14 cellular contexts compared by ENCODE assay signal in the genomic region with DNA sequence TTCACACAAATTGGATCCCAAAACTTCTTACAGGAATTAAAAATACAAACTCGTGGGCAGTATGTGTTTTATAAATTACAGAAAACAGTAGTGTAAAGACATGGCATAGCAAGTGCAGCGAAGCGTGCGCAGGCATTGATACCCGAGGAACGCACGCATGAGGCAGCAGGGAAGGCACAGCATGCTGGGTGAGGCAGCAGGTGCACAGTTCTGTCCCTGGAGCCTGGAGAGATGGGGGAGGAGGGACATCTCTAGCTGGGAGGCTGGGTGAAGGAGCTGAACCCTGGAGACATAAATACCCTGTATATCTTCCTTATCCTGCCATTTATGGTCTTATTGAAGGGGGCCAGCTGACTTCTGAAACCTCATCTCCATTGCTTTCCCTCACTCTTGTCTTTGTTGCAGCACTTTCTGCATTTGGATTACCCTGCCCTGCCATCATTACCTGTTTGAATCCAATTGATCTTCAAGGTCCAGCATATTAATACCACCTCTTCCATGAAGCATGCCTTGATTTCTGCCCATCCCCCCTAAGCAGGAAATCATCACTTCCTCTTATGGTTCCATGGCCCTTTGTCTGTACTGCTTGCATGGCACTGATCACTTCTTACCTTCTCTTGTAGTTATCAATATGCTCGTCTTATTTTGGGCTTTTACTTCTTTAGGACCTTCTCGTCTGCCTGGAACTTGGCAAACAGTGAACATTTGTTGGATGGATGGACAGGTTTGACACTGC. TPM values are rescaled to one million over a fixed set of nuclear protein-coding genes. Genes with fewer than 3 reads are reported as not detected.
A peak's percentile ranks its signal among the peaks of the same experiment; 100 is the strongest.
DNase-seq lines count a peak whose midpoint lies in the region; ATAC-seq, FAIRE-seq and TF ChIP-seq lines count a peak whose summit lies in the region.
"Had no signal": no experiment of that assay in that cellular context is flagged by ENCODE, and none has a peak within 500 bp of the region (broad histone marks: within the 10 kb centered on the region; RNA-seq: fewer than 3 reads in every experiment).

No MANE protein-coding gene starts in this region.

- no peak overlapping the region for H2AFZ ChIP-seq in GM12878 (ENCODE audit: control insufficient read depth, low read depth, low read length)

- intact Hi-C loops in GM12878 (cut with micrococcal nuclease; ENCODE audit: unreplicated experiment) (no loop called here), sigmoid colon (cut with DNase I) (loop anchor here (5.0 kb wide), 1 partner anchor 38 kb away; no protein-coding TSS in a partner anchor)

- WGBS in GM12878 (ENCODE audit: insufficient coverage, insufficient replicate concordance, low lambda C conversion rate, missing lambda C conversion rate) = 46% methylated on average over 9 of the region's 9 CpGs
- 40 to 65% methylated on average over 9 of the region's 9 CpGs for WGBS in sigmoid colon, 2 donors

- no peaks in the 10 kb centered on the region for H3K79me2 ChIP-seq in GM12878 (ENCODE audit: control insufficient read depth, insufficient read depth, low read length)

- TF ChIP-seq CTCF in GM12878 (IDR thresholded peaks at IDR 0.05 in 2 of 3, conservative IDR thresholded peaks at IDR 0.05 in 1 of 3; ENCODE audit: control insufficient read depth in 2 of 3, extremely low read depth in 1 of 3, insufficient read depth in 1 of 3, low read depth in 3 of 3, low read length in 3 of 3) = no peak
- no peak for TF ChIP-seq CTCF in sigmoid colon (IDR thresholded peaks at IDR 0.05)

- ATAC-seq in GM12878 = no peak
- no peak for ATAC-seq in HG03442 (IDR thresholded peaks at IDR 0.05; ENCODE audit: unreplicated experiment)
- ATAC-seq: foreskin keratinocyte had no signal

- no peak overlapping the region for H3K4me3 ChIP-seq in GM12878
- H3K4me3 ChIP-seq in sigmoid colon = no peak overlapping the region
- H3K4me3 ChIP-seq: SJSA1, tibial nerve had no signal

- no peaks in the 10 kb centered on the region for H3K36me3 ChIP-seq in GM12878 (ENCODE audit: control insufficient read depth in 2 of 2, insufficient read depth in 2 of 2, low read length in 1 of 2)
- H3K36me3 ChIP-seq in sigmoid colon = no peaks in the 10 kb centered on the region

- CTCF ChIA-PET in GM12878 (lab: Yijun Ruan, JAX) = interaction anchor here (1.6 kb wide), 1 partner anchor 435 kb away, joined by 4 read pairs; no protein-coding TSS in a partner anchor

- H3K27me3 ChIP-seq in GM12878 (replicated peaks in 1 of 2; ENCODE audit: control insufficient read depth in 2 of 2, insufficient read depth in 2 of 2, low read length in 1 of 2) = peaks cover 0 to 1% of the 10 kb centered on the region in 2 experiments; a peak in 1 of 4 replicates
- H3K27me3 ChIP-seq in sigmoid colon = no peaks in the 10 kb centered on the region
- H3K27me3 ChIP-seq: foreskin keratinocyte, SJSA1, tibial nerve had no signal

- H3K9me3 ChIP-seq in GM12878 (replicated peaks; ENCODE audit: control insufficient read depth, insufficient read depth, low read length) (no peaks in the 10 kb centered on the region), sigmoid colon (no peaks in the 10 kb centered on the region)
- H3K9me3 ChIP-seq: SJSA1, tibial nerve had no signal

- SMC1A ChIA-PET in GM12878 (lab: Charles Lee; ENCODE audit: uncharacterized antibody, unreplicated experiment) = no interaction called here

- in situ Hi-C loops in GM12878 (cut with MboI) = no loop called here

- H3K27ac ChIP-seq in GM12878 (ENCODE audit: control insufficient read depth, insufficient read depth) (no peak overlapping the region), sigmoid colon (peak overlapping the region; percentile 76 to 99 (median 92))
- H3K27ac ChIP-seq: foreskin keratinocyte, SJSA1, tibial nerve had no signal

- H3K4me2 ChIP-seq in GM12878 (ENCODE audit: control insufficient read depth, insufficient read depth) = no peak overlapping the region

- FAIRE-seq in GM12878 (lab: Jason Lieb, UNC) = no peak
- FAIRE-seq: keratinocyte had no signal

- TF ChIP-seq EP300 in GM12878 (IDR thresholded peaks at IDR 0.05; ENCODE audit: borderline replicate concordance in 1 of 2, control insufficient read depth in 1 of 2, low read depth in 2 of 2, low read length in 2 of 2) = no peak
- no peak for TF ChIP-seq EP300 in sigmoid colon (IDR thresholded peaks at IDR 0.05)

- no peak for TF ChIP-seq RAD21 in GM12878 (IDR thresholded peaks at IDR 0.05; ENCODE audit: insufficient read depth, low read depth, low read length)

- no peaks in the 10 kb centered on the region for H4K20me1 ChIP-seq in GM12878 (ENCODE audit: control insufficient read depth, insufficient read depth)

- RAD21 ChIA-PET in GM12878 (lab: Charles Lee; ENCODE audit: unreplicated experiment) = no interaction called here

- H3K4me1 ChIP-seq in GM12878 (ENCODE audit: control insufficient read depth, insufficient read depth, low read length) = no peaks in the 10 kb centered on the region
- peaks cover 0 to 97% (median 78%) of the 10 kb centered on the region in 4 donors for H3K4me1 ChIP-seq in sigmoid colon
- H3K4me1 ChIP-seq: SJSA1 had no signal

- POLR2A ChIA-PET in GM12878 (lab: Charles Lee) = no interaction called here

- TF ChIP-seq POLR2A in GM12878 (IDR thresholded peaks at IDR 0.05; ENCODE audit: low read depth, low read length) (no peak), sigmoid colon (IDR thresholded peaks at IDR 0.05) (no peak)

- no peak overlapping the region for H3K9ac ChIP-seq in GM12878 (ENCODE audit: control insufficient read depth, insufficient read depth, low read length)

- DNase-seq in NCI-H2081 (lab: John Stamatoyannopoulos, UW) (peak; percentile 45 to 80), NCI-H2081 treated with DMSO at 0.1 percent for 48 hours (lab: John Stamatoyannopoulos, UW) (no peak), NCI-H187 treated with DMSO at 0.1 percent for 48 hours (lab: John Stamatoyannopoulos, UW) (peak; percentile 34), GM12878 (ENCODE audit: low read depth, low spot score) (no peak), sigmoid colon (no peak), NCI-H82 (lab: John Stamatoyannopoulos, UW) (no peak), RPMI8226 (no peak)
- DNase-seq: foreskin keratinocyte, H7, NCI-H2227 treated with DMSO at 0.1 percent for 48 hours had no signal

- BruUV-seq in GM12878 (replicated peaks; lab: Mats Ljungman, UMichigan) = no TSS peak

TF ChIP-seq in GM12878, 131 proteins besides CTCF, POLR2A, EP300 and RAD21:
- peak; percentile 27; the same call in 1 of the 2 replicates for TF ChIP-seq SPI1 (IDR thresholded peaks at IDR 0.05; ENCODE audit: borderline replicate concordance, insufficient read depth, low read depth, low read length)
- no peak for TF ChIP-seq RFX5 (IDR thresholded peaks at IDR 0.05; ENCODE audit: low read depth, low read length)
- TF ChIP-seq NR2F1 (conservative IDR thresholded peaks at IDR 0.05) = no peak
- TF ChIP-seq TCF12 (IDR thresholded peaks at IDR 0.05; ENCODE audit: low read depth, low read length) = no peak

RNA-seq across cellular contexts. Expression of gene LPP, which starts 20.5 kb away (rescaled TPM):
- 0.59 and 0.63 TPM in 2 replicates for total RNA-seq in GM12878 (2013; cell fraction: nucleolus; rRNA removed)
- total RNA-seq in GM12878 (2014; rRNA removed) = under 0.01 TPM in 2 replicates
- total RNA-seq in GM12878 (2014; rRNA removed; fragmentation: Illumina TruSeq; extraction: Trizol) = 0.04 and 0.05 TPM in 2 replicates
- total RNA-seq in GM12878 (2021) = 0.37 and 0.62 TPM in 2 replicates
- polyA plus RNA-seq in GM12878 (2011; ENCODE audit: low read depth) = 0.04 TPM
- polyA plus RNA-seq in GM12878 (2011; rRNA removed) = 0.04 and 0.06 TPM in 2 replicates
- polyA plus RNA-seq in GM12878 (2011; cell fraction: cytosol; rRNA removed) = 0.03 and 0.15 TPM in 2 replicates
- polyA plus RNA-seq in GM12878 (2011; cell fraction: nucleus; rRNA removed) = 0.26 and 0.34 TPM in 2 replicates
- 0.13 and 0.61 TPM in 2 replicates for polyA plus RNA-seq in GM12878 (2012)
- polyA plus RNA-seq in GM12878 (2014; fragmentation: Illumina TruSeq; extraction: Trizol) = 0.02 and 0.03 TPM in 2 replicates
- polyA plus RNA-seq in GM12878 (2014; fragmentation: Nextera tagmentation; extraction: Ambion mirVana) = under 1 TPM; under 0.01 to 0.02 TPM
- under 0.01 and 0.03 TPM in 2 replicates for polyA plus RNA-seq in GM12878 (2014; rRNA removed)
- under 1 TPM; 0.01 to 0.19 TPM for polyA plus RNA-seq in GM12878 (2016; fragmentation: Nextera tagmentation; extraction: Ambion mirVana)
- under 0.01 and 0.72 TPM in 2 replicates for polyA minus RNA-seq in GM12878 (2011; rRNA and poly(A)+ RNA removed)
- under 0.01 and 0.62 TPM in 2 replicates for polyA minus RNA-seq in GM12878 (2011; cell fraction: cytosol; rRNA and poly(A)+ RNA removed)
- polyA minus RNA-seq in GM12878 (2011; cell fraction: nucleus; rRNA and poly(A)+ RNA removed) = 0.12 and 1.5 TPM in 2 replicates
- 1,000 to 10,000 TPM in 3 of 4 donors, 100 to 1,000 TPM in 1; 824 to 1,773 (median 1,187) TPM for total RNA-seq in sigmoid colon
- polyA plus RNA-seq in sigmoid colon = 10 to 100 TPM in 1 of 3 donors, 1 to 10 TPM in 2; 5.3 to 36.0 (median 7.2) TPM

Comparison
In these comparisons a context has a peak if more than half of its experiments do, and no peak if none do; other contexts are left out.
1. DNase-seq: peak in NCI-H2081 (2 of 2) and NCI-H187 treated with DMSO at 0.1 percent for 48 hours (single experiment); none in NCI-H2081 treated with DMSO at 0.1 percent for 48 hours (single experiment), GM12878 (single experiment), sigmoid colon (single experiment), NCI-H82 (single experiment) and RPMI8226 (single experiment).
2. RNA of gene LPP, which starts 20.5 kb away (total RNA-seq): 824 to 1,773 TPM in sigmoid colon; under 0.01 to 0.63 TPM in GM12878; every median in the first group is over 100 times any median in the second.